1 cellular context compared by ENCODE assay signal in the genomic region with DNA sequence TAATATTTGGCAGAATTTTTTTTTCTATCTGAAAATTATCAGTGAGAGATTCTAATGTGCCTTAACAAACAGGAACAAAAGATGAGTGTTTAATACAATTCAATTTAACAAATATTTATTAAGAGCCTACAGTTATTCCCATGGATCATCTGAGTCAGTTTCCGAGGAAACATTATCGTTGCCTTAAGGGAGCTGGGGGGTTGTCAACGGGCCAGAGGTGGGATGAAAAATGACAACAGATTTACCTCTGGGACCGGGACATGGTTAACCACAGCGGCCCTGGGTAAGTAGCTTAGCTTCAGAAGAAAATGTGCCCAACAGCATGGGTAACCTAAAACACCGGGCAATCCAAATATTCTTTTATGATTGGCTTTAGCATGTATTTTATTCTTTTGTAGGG.
TF ChIP-seq lines count a peak whose summit lies in the region.

No MANE protein-coding gene starts in this region.

TF ChIP-seq in HCT116, 20 proteins besides CTCF, POLR2A, EP300 and RAD21 (continued from another document):
- no peak for TF ChIP-seq REST (IDR thresholded peaks at IDR 0.05; ENCODE audit: low read depth)
